Comparison of ENCODE assay signal across 8 cellular contexts in genomic region chr3:115100172-115100571, GRCh38. TPM values are rescaled to one million over a fixed set of nuclear protein-coding genes. Genes with fewer than 3 reads are reported as not detected.
DNase-seq lines count a peak whose midpoint lies in the region; ATAC-seq, FAIRE-seq and TF ChIP-seq lines count a peak whose summit lies in the region.

No MANE protein-coding gene starts in this region.

- H3K27ac ChIP-seq in OCI-LY1 (ENCODE audit: low read depth, low read length, poor library complexity, severe bottlenecking) (peak overlapping the region; percentile 14), HepG2 (ENCODE audit: extremely low read length, insufficient read depth, low read length) (peak overlapping the region; percentile 45)

- in situ Hi-C loops in HepG2 (cut with HindIII; ENCODE audit: extremely low pct_ligation_motif_present, low pct_unique_long_range_greater_than_20kb) = no loop called here

- TF ChIP-seq EP300 in HepG2 (IDR thresholded peaks at IDR 0.05; ENCODE audit: low read depth in 2 of 2, low read length in 2 of 2) (no peak), HepG2 (CRISPR knock-in tag; IDR thresholded peaks at IDR 0.05; ENCODE audit: borderline replicate concordance) (no peak)

- H3K4me3 ChIP-seq in AG04449 (ENCODE audit: low read depth, low read length) = peak overlapping the region; percentile 26
- H3K4me3 ChIP-seq in OCI-LY1 (ENCODE audit: low read depth, low read length, poor library complexity, severe bottlenecking) = peak overlapping the region; percentile 51
- peak overlapping the region; percentile 30 to 43 (median 42) for H3K4me3 ChIP-seq in HepG2 (replicated peaks in 1 of 3; ENCODE audit: insufficient read depth in 1 of 3, low read depth in 2 of 3, low read length in 3 of 3)

- CTCF ChIA-PET in AG04449 (lab: Yijun Ruan, JAX) (interaction anchor here (1.5 to 2.7 kb wide), 2 partner anchors 8 to 60 kb away, joined by 6 to 23 read pairs; no protein-coding TSS in a partner anchor), HepG2 (lab: Yijun Ruan, JAX; ENCODE audit: low intra/inter-chr PET ratio, low total read pairs) (no interaction called here)

- H3F3A ChIP-seq in OCI-LY1 (ENCODE audit: insufficient read depth, low read length) = no peaks in the 10 kb centered on the region

- H3K9me3 ChIP-seq in OCI-LY1 (ENCODE audit: low read length) = no peaks in the 10 kb centered on the region
- no peaks in the 10 kb centered on the region for H3K9me3 ChIP-seq in HepG2 (ENCODE audit: low read length)

- no peak; the same call in 1 of the 2 replicates for TF ChIP-seq POLR2A in GM12891 (IDR thresholded peaks at IDR 0.05; ENCODE audit: low read depth, low read length)
- no peak for TF ChIP-seq POLR2A in HepG2 (IDR thresholded peaks at IDR 0.05; ENCODE audit: insufficient read depth in 1 of 2, low read depth in 2 of 2, low read length in 2 of 2)

- POLR2A ChIA-PET in AG04449 (lab: Yijun Ruan, JAX) = interaction anchor here (0.6 kb wide), 1 partner anchor 29 kb away, joined by 3 read pairs; no protein-coding TSS in a partner anchor
- POLR2A ChIA-PET in HepG2 (lab: Yijun Ruan, JAX) = interaction anchor here (1.3 kb wide), 1 partner anchor 47 kb away, joined by 5 read pairs; the partner anchor contains the start of gene ZBTB20

- peak overlapping the region; percentile 40; the same call in 1 of the 2 replicates for H3K9ac ChIP-seq in OCI-LY1 (ENCODE audit: low read length)
- H3K9ac ChIP-seq in HepG2 (ENCODE audit: insufficient read depth, low read depth, low read length) = peak overlapping the region; percentile 51; the same call in 1 of the 2 replicates

- H3K27me3 ChIP-seq in OCI-LY1 (ENCODE audit: insufficient read depth, low read length) = no peaks in the 10 kb centered on the region
- H3K27me3 ChIP-seq in HepG2 (ENCODE audit: control insufficient read depth in 1 of 2, insufficient read depth in 2 of 2, low read length in 2 of 2) = no peaks in the 10 kb centered on the region

- no peak for TF ChIP-seq RAD21 in HepG2 (CRISPR knock-in tag; IDR thresholded peaks at IDR 0.05)

- TF ChIP-seq CTCF in AG04449 (IDR thresholded peaks at IDR 0.05; ENCODE audit: insufficient read depth, low read length, missing control alignments) (no peak), OCI-LY1 (IDR thresholded peaks at IDR 0.05; ENCODE audit: low read length) (no peak), HepG2 (CRISPR knock-in tag; IDR thresholded peaks at IDR 0.05) (no peak)

- H3K4me2 ChIP-seq in OCI-LY1 (ENCODE audit: low read length) = peak overlapping the region; percentile 64
- H3K4me2 ChIP-seq in HepG2 (ENCODE audit: low read depth, low read length) = peak overlapping the region; percentile 63

- FAIRE-seq in GM12891 (lab: Jason Lieb, UNC) (peak; percentile 76), HepG2 (lab: Jason Lieb, UNC) (no peak)

- H4K20me1 ChIP-seq in OCI-LY1 (ENCODE audit: insufficient read depth, low read length) (no peaks in the 10 kb centered on the region), HepG2 (ENCODE audit: insufficient read depth, low read length) (no peaks in the 10 kb centered on the region)

- H2AFZ ChIP-seq in OCI-LY1 (ENCODE audit: low read length) = 0 out of 2 replicates have a peak overlapping the region, but pooled peaks have one; percentile 13
- H2AFZ ChIP-seq in HepG2 (ENCODE audit: low read length) = no peak overlapping the region

- no peaks in the 10 kb centered on the region for H3K79me2 ChIP-seq in OCI-LY1 (ENCODE audit: insufficient read depth, low read length)
- no peaks in the 10 kb centered on the region for H3K79me2 ChIP-seq in HepG2 (ENCODE audit: insufficient read depth, low read length)

- ATAC-seq in HG03135 (IDR thresholded peaks at IDR 0.05; ENCODE audit: unreplicated experiment) (peak; percentile 62), HepG2 (peak; percentile 88), HG02981 (IDR thresholded peaks at IDR 0.05; ENCODE audit: unreplicated experiment) (no peak)

- DNase-seq in AG04449 (ENCODE audit: low read depth, low spot score) = no peak
- DNase-seq in GM12891 (ENCODE audit: insufficient read length, low spot score) = no peak
- peak; percentile 94 for DNase-seq in cerebellar cortex (ENCODE audit: low spot score)
- peak; percentile 6 for DNase-seq in HepG2 (ENCODE audit: low spot score)
- DNase-seq in stromal cell of bone marrow (ENCODE audit: low read depth) = peak; percentile 29

- intact Hi-C loops in HepG2 (cut with micrococcal nuclease; ENCODE audit: unreplicated experiment) = no loop called here

- H3K36me3 ChIP-seq in OCI-LY1 (ENCODE audit: insufficient read depth, low read length) (no peaks in the 10 kb centered on the region), HepG2 (replicated peaks in 1 of 2; ENCODE audit: control insufficient read depth in 1 of 2, insufficient read depth in 2 of 2, low read length in 2 of 2) (no peaks in the 10 kb centered on the region)

- H3K4me1 ChIP-seq in OCI-LY1 (ENCODE audit: insufficient read depth, low read length, severe bottlenecking) (peaks cover 27% of the 10 kb centered on the region), HepG2 (ENCODE audit: insufficient read depth, low read length) (peaks cover 18% of the 10 kb centered on the region)

- WGBS in HepG2 (ENCODE audit: low lambda C conversion rate) = 6% methylated on average over 5 of the region's 5 CpGs

- no TSS peak for BruUV-seq in HepG2 (replicated peaks; lab: Mats Ljungman, UMichigan)

- H3K9me2 ChIP-seq in OCI-LY1 (ENCODE audit: low read depth, low read length) = no peaks in the 10 kb centered on the region

TF ChIP-seq in GM12891, 5 proteins besides CTCF, POLR2A, EP300 and RAD21:
- TF ChIP-seq SPI1 (IDR thresholded peaks at IDR 0.05; ENCODE audit: low read depth, low read length) (no peak), TAF1 (IDR thresholded peaks at IDR 0.05; ENCODE audit: low read depth, low read length) (peak; percentile 34; the same call in 1 of the 2 replicates)
TF ChIP-seq in GM12891: peak in this region for 1.

TF ChIP-seq in HepG2, 621 proteins besides CTCF, POLR2A, EP300 and RAD21 (continues in another document):
- peak; percentile 28; the same call in 1 of the 2 replicates for TF ChIP-seq JUNB (CRISPR knock-in tag; IDR thresholded peaks at IDR 0.05; ENCODE audit: borderline replicate concordance)
- no peak for TF ChIP-seq MATR3 (CRISPR knock-in tag; IDR thresholded peaks at IDR 0.05)
- no peak for TF ChIP-seq KLF16 (CRISPR knock-in tag; IDR thresholded peaks at IDR 0.05)
- no peak for TF ChIP-seq ZBTB20 (CRISPR knock-in tag; IDR thresholded peaks at IDR 0.05; ENCODE audit: borderline replicate concordance, low read depth)
- no peak for TF ChIP-seq KDM2A (CRISPR knock-in tag; IDR thresholded peaks at IDR 0.05; ENCODE audit: borderline replicate concordance, low read depth)
- TF ChIP-seq POGZ (CRISPR knock-in tag; IDR thresholded peaks at IDR 0.05) = 0 out of 2 replicates have a peak, but pooled peaks have one; percentile 47
- no peak for TF ChIP-seq FOXP1 (IDR thresholded peaks at IDR 0.05)
- TF ChIP-seq FOXP1 (CRISPR knock-in tag; IDR thresholded peaks at IDR 0.05) = peak; percentile 32; the same call in 1 of the 2 replicates
- peak; percentile 79 for TF ChIP-seq ZNF574 (CRISPR knock-in tag; IDR thresholded peaks at IDR 0.05)
- TF ChIP-seq ZNF605 (CRISPR knock-in tag; IDR thresholded peaks at IDR 0.05) = no peak
- TF ChIP-seq ZMYM4 (CRISPR knock-in tag; IDR thresholded peaks at IDR 0.05) = peak; percentile 46

RNA-seq across cellular contexts. Expression of gene ZBTB20, which starts 46.9 kb away (rescaled TPM):
- polyA plus RNA-seq in GM12891 (2012; ENCODE audit: low read depth, missing spikeins) = 1.6 TPM
- total RNA-seq in HepG2 (2016; rRNA removed; fragmentation: Illumina TruSeq; extraction: Trizol) = 7.7 and 8.8 TPM in 2 replicates
- total RNA-seq in HepG2 (2016; cell fraction: cytosol; rRNA removed; fragmentation: Illumina TruSeq; extraction: Trizol; ENCODE audit: low read depth) = 11.5 and 12.8 TPM in 2 replicates
- 6.2 and 8.2 TPM in 2 replicates for total RNA-seq in HepG2 (2016; cell fraction: insoluble cytoplasmic fraction; rRNA removed; fragmentation: Illumina TruSeq; extraction: Trizol)
- total RNA-seq in HepG2 (2016; cell fraction: membrane; rRNA removed; fragmentation: Illumina TruSeq; extraction: Trizol) = 12.2 and 13.4 TPM in 2 replicates
- 25.7 and 27.1 TPM in 2 replicates for total RNA-seq in HepG2 (2016; cell fraction: nucleus; rRNA removed; fragmentation: Illumina TruSeq; extraction: Trizol)
- 1.5 and 1.9 TPM in 2 replicates for polyA plus RNA-seq in HepG2 (2011; rRNA removed)
- polyA plus RNA-seq in HepG2 (2011; cell fraction: cytosol; rRNA removed) = 0.60 and 0.82 TPM in 2 replicates
- polyA plus RNA-seq in HepG2 (2011; cell fraction: nucleus; rRNA removed) = 7.8 and 10.1 TPM in 2 replicates
- polyA plus RNA-seq in HepG2 (2012) = 0.49 and 0.97 TPM in 2 replicates
- 0.09 and 0.28 TPM in 2 replicates for polyA plus RNA-seq in HepG2 (2016; cell fraction: cytosol; fragmentation: Illumina TruSeq; extraction: Trizol; ENCODE audit: low read depth)
- 0.16 and 0.39 TPM in 2 replicates for polyA plus RNA-seq in HepG2 (2016; cell fraction: insoluble cytoplasmic fraction; fragmentation: Illumina TruSeq; extraction: Trizol; ENCODE audit: low read depth)
- not detected in 2 replicates for polyA plus RNA-seq in HepG2 (2016; cell fraction: membrane; fragmentation: Illumina TruSeq; extraction: Trizol; ENCODE audit: low read depth)
- 0.85 and 1.2 TPM in 2 replicates for polyA plus RNA-seq in HepG2 (2016; cell fraction: nucleus; fragmentation: Illumina TruSeq; extraction: Trizol; ENCODE audit: insufficient read depth, low read depth)
- polyA minus RNA-seq in HepG2 (2011; rRNA and poly(A)+ RNA removed; ENCODE audit: low replicate concordance) = 66.0 and 85.3 TPM in 2 replicates
- 9.1 and 9.6 TPM in 2 replicates for polyA minus RNA-seq in HepG2 (2011; cell fraction: cytosol; rRNA and poly(A)+ RNA removed)
- polyA minus RNA-seq in HepG2 (2011; cell fraction: nucleus; rRNA and poly(A)+ RNA removed) = 102 and 114 TPM in 2 replicates

Comparison
In these comparisons a context has a peak if more than half of its experiments do, and no peak if none do; other contexts are left out.
1. DNase-seq: peak in cerebellar cortex (single experiment), HepG2 (single experiment) and stromal cell of bone marrow (single experiment); none in AG04449 (single experiment) and GM12891 (single experiment).
2. Peak in every context shown above with its lines, with median percentiles within 50 percentile points of each other: H3K4me3 ChIP-seq.